Comparison of ENCODE assay signal across 8 cellular contexts in the genomic region with DNA sequence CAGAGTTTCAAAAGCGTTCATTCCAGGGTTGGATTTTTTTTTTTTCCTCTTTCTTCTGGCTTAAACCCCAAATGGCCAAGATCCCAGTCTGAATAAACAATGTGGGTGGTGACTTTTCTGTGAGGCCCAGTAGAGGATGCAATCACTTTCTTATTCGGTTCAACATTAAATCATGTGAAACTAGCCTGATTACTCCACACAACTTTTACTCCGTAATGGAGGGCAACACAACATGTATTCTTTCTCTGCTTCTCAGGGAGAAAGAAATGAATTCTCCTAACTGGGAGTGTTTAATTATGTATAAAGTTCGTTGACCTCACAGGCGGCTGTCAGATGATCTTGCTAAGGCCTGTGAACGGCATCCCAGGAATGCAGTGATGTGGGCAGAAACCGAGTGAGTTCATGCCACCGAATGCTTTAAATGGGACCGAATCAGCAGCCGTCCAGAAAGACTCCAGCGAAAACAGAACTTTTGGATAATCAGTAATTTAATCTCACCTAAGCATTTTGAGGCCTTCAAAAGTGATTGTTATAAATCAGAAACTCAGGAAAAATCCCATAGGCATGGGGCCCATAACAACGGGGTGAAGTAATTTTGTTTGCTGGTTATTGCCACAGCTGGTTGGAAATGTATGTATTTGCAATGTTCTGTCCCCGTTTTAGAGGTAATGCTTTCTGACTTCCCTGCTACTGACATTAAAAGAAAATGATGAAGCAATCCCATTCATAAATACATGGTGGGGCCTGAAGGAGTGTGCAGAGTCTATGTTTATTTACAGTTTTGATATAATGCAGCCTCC.
DNase-seq lines count a peak whose midpoint lies in the region; TF ChIP-seq lines count a peak whose summit lies in the region.

No MANE protein-coding gene starts in this region.

- TF ChIP-seq CTCF in left ventricle myocardium inferior (IDR thresholded peaks at IDR 0.05; ENCODE audit: borderline replicate concordance) (no peak), retinal pigment epithelial cell (conservative IDR thresholded peaks at IDR 0.05; ENCODE audit: low read depth, low read length) (no peak)

- intact Hi-C loops in left ventricle myocardium inferior (cut with micrococcal nuclease): no loop called here

- H3K4me3 ChIP-seq in left ventricle myocardium inferior: peak overlapping the region; percentile 32
- H3K4me3 ChIP-seq in retinal pigment epithelial cell (ENCODE audit: low read length): peak overlapping the region; percentile 13

- DNase-seq in H4 (ENCODE audit: low spot score) (peak; percentile 95), amniotic epithelial cell (ENCODE audit: low read depth) (peak; percentile 92), left ventricle myocardium inferior (no peak), retinal pigment epithelial cell (ENCODE audit: low read depth) (peak; percentile 98), NCI-H345 treated with DMSO at 0.1 percent for 48 hours (lab: John Stamatoyannopoulos, UW; ENCODE audit: unreplicated experiment) (no peak), NCI-H524 (lab: John Stamatoyannopoulos, UW) (no peak), NCI-H82 treated with DMSO at 0.1 percent for 48 hours (lab: John Stamatoyannopoulos, UW; ENCODE audit: unreplicated experiment) (no peak), GM19238 (ENCODE audit: insufficient read length, low spot score) (no peak)

- peak overlapping the region; percentile 76 for H3K27ac ChIP-seq in left ventricle myocardium inferior (replicated peaks)

- H3K36me3 ChIP-seq in left ventricle myocardium inferior: no peaks in the 10 kb centered on the region

- H3K9me3 ChIP-seq in left ventricle myocardium inferior (replicated peaks): no peaks in the 10 kb centered on the region

- no peaks in the 10 kb centered on the region for H3K27me3 ChIP-seq in left ventricle myocardium inferior (ENCODE audit: low read depth)

- peaks cover 34% of the 10 kb centered on the region for H3K4me1 ChIP-seq in left ventricle myocardium inferior

Comparison
In these comparisons a context has a peak if more than half of its experiments do, and no peak if none do; other contexts are left out.
1. DNase-seq: peak in H4 (single experiment), amniotic epithelial cell (single experiment) and retinal pigment epithelial cell (single experiment); none in left ventricle myocardium inferior (single experiment), NCI-H345 treated with DMSO at 0.1 percent for 48 hours (single experiment), NCI-H524 (0 of 2), NCI-H82 treated with DMSO at 0.1 percent for 48 hours (single experiment) and GM19238 (single experiment).